Comparison of ENCODE assay signal across 8 cellular contexts in genomic region chr20:46040902-46041535, GRCh38. TPM values are rescaled to one million over a fixed set of nuclear protein-coding genes. Genes with fewer than 3 reads are reported as not detected.
A peak's percentile ranks its signal among the peaks of the same experiment; 100 is the strongest.
DNase-seq lines count a peak whose midpoint lies in the region; ATAC-seq and TF ChIP-seq lines count a peak whose summit lies in the region.

No MANE protein-coding gene starts in this region.

- H3K27ac ChIP-seq in GM23248 (no peak overlapping the region), ovary (no peak overlapping the region)

- no peaks in the 10 kb centered on the region for H3F3A ChIP-seq in GM23248 (ENCODE audit: insufficient read depth)

- peak; percentile 50 for DNase-seq in GM23248
- peak; percentile 62 for DNase-seq in RPMI7951 (ENCODE audit: low read depth)
- peak; percentile 78 for DNase-seq in astrocyte of the hippocampus (ENCODE audit: low read depth, low spot score)
- DNase-seq in ovary = peak in 4 of 5 donors; percentile 26 to 68 (median 55)
- no peak for DNase-seq in NCI-H1105 (lab: John Stamatoyannopoulos, UW)
- no peak for DNase-seq in NCI-H345 (lab: John Stamatoyannopoulos, UW)
- no peak for DNase-seq in NCI-H1092 (lab: John Stamatoyannopoulos, UW)

- no peak overlapping the region for H2AFZ ChIP-seq in GM23248

- TF ChIP-seq EP300 in ovary (IDR thresholded peaks at IDR 0.05) = no peak

- H4K20me1 ChIP-seq in GM23248 (ENCODE audit: insufficient read depth) = no peaks in the 10 kb centered on the region

- H3K27me3 ChIP-seq in GM23248 (replicated peaks; ENCODE audit: insufficient read depth) (0 out of 2 replicates have a peak, but pooled peaks cover 5% of the 10 kb centered on the region), ovary (no peaks in the 10 kb centered on the region)

- intact Hi-C loops in ovary (cut with DNase I) = no loop called here

- WGBS in GM23248 (ENCODE audit: low coverage in 1 of 2, low lambda C conversion rate in 2 of 2, missing lambda C conversion rate in 2 of 2), 2 experiments = 31 to 34% methylated on average over 18 of the region's 18 CpGs
- WGBS in ovary, 3 donors = 20 to 29% (median 21%) methylated on average over 18 of the region's 18 CpGs

- no peaks in the 10 kb centered on the region for H3K79me2 ChIP-seq in GM23248 (ENCODE audit: insufficient read depth)

- in situ Hi-C loops in GM23248 (cut with MboI) = no loop called here

- no peak for ATAC-seq in GM18505 (IDR thresholded peaks at IDR 0.05; ENCODE audit: unreplicated experiment)

- TF ChIP-seq CTCF in ovary (IDR thresholded peaks at IDR 0.05) = no peak

- H3K36me3 ChIP-seq in GM23248 (ENCODE audit: low read depth) (no peaks in the 10 kb centered on the region), ovary (no peaks in the 10 kb centered on the region)

- H3K4me1 ChIP-seq in GM23248 (ENCODE audit: insufficient read depth) = no peaks in the 10 kb centered on the region
- H3K4me1 ChIP-seq in ovary (ENCODE audit: insufficient read depth) = no peaks in the 10 kb centered on the region

- no peaks in the 10 kb centered on the region for H3K9me2 ChIP-seq in GM23248 (ENCODE audit: insufficient read depth)

- H3K9me3 ChIP-seq in GM23248 (ENCODE audit: low read depth) (no peaks in the 10 kb centered on the region), ovary (no peaks in the 10 kb centered on the region)

- no peak overlapping the region for H3K4me2 ChIP-seq in GM23248 (ENCODE audit: unreplicated experiment)

- no peak overlapping the region for H3K4me3 ChIP-seq in GM23248
- no peak overlapping the region for H3K4me3 ChIP-seq in ovary

- H3K9ac ChIP-seq in GM23248 = no peak overlapping the region

- TF ChIP-seq POLR2A in ovary (IDR thresholded peaks at IDR 0.05) (no peak), GM18505 (IDR thresholded peaks at IDR 0.05; ENCODE audit: borderline replicate concordance, extremely low read depth, insufficient read depth, insufficient read length) (no peak)

RNA-seq across cellular contexts. Expression of gene SLC12A5, which starts 12.0 kb away (rescaled TPM):
- total RNA-seq in GM23248 (2014; rRNA removed; shearing (Covaris generic)) = not detected in 2 replicates
- polyA plus RNA-seq in GM23248 (2016; fragmentation: Nextera tagmentation; extraction: Ambion mirVana) = 0.55 and 0.58 TPM in 2 replicates
- 0.96 TPM in 1 of 2 replicates, not detected in the other for total RNA-seq in RPMI7951 (2014; rRNA removed; shearing (Covaris generic))
- 1 to 10 TPM in 5 of 7 donors, not detected in 2; 1.1 to 2.1 (median 1.3) TPM for total RNA-seq in ovary
- 1 to 10 TPM; 2.2 to 3.8 TPM for polyA plus RNA-seq in ovary

RNA-seq across cellular contexts. Expression of gene MMP9, which starts 32.3 kb away (rescaled TPM):
- not detected in 2 replicates for total RNA-seq in GM23248 (2014; rRNA removed; shearing (Covaris generic))
- 0.10 and 0.13 TPM in 2 replicates for polyA plus RNA-seq in GM23248 (2016; fragmentation: Nextera tagmentation; extraction: Ambion mirVana)
- total RNA-seq in RPMI7951 (2014; rRNA removed; shearing (Covaris generic)) = 3.0 and 4.7 TPM in 2 replicates
- 1 to 10 TPM in 2 of 7 donors, under 1 TPM in 5; 0.10 to 1.7 (median 0.28) TPM for total RNA-seq in ovary
- under 1 TPM; 0.16 to 0.25 TPM for polyA plus RNA-seq in ovary

RNA-seq across cellular contexts. Expression of gene NCOA5, which starts 48.7 kb away (rescaled TPM):
- 15.9 and 20.4 TPM in 2 replicates for total RNA-seq in GM23248 (2014; rRNA removed; shearing (Covaris generic))
- polyA plus RNA-seq in GM23248 (2016; fragmentation: Nextera tagmentation; extraction: Ambion mirVana) = 14.9 and 15.3 TPM in 2 replicates
- total RNA-seq in RPMI7951 (2014; rRNA removed; shearing (Covaris generic)) = 14.7 and 15.1 TPM in 2 replicates
- 10 to 100 TPM; 27.6 to 51.1 (median 37.4) TPM for total RNA-seq in ovary
- polyA plus RNA-seq in ovary = 10 to 100 TPM; 27.9 to 35.6 TPM

Comparison
In these comparisons a context has a peak if more than half of its experiments do, and no peak if none do; other contexts are left out.
1. DNase-seq: peak in GM23248 (single experiment), RPMI7951 (single experiment), astrocyte of the hippocampus (single experiment) and ovary (4 of 5); none in NCI-H1105 (single experiment), NCI-H345 (single experiment) and NCI-H1092 (single experiment).